In the genomic region with DNA sequence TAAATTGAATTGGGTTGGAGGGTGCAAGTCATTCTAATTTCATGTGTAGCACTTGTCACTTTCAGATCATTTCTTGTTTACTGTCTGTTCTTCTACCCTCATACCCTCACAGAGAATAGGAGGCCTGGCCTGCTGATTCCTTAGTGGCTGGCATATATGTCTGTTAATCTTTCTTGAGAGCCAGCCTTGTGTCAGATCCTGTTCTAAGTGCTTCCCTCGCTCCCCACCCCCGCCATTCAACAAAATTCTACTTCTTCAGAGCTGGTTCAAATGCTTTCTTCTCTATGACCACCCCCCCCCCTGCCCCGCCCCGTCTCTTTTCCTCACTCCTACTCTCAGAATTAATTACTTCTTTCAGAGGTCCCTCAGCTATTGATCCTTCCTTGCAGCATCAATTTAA, we compare ENCODE assay signal across 8 cellular contexts. TPM values are rescaled to one million over a fixed set of nuclear protein-coding genes. Genes with fewer than 3 reads are reported as not detected.
A peak's percentile ranks its signal among the peaks of the same experiment; 100 is the strongest.
DNase-seq lines count a peak whose midpoint lies in the region; ATAC-seq and TF ChIP-seq lines count a peak whose summit lies in the region.
"Had no signal": no experiment of that assay in that cellular context is flagged by ENCODE, and none has a peak within 500 bp of the region (broad histone marks: within the 10 kb centered on the region; RNA-seq: fewer than 3 reads in every experiment).

No MANE protein-coding gene starts in this region.

- H3K4me2 ChIP-seq in neural cell (ENCODE audit: low read length), result no peak overlapping the region

- H3K4me3 ChIP-seq in MG63, result peak overlapping the region; percentile 82
- H3K4me3 ChIP-seq in cardiac fibroblast (replicated peaks in 1 of 2; ENCODE audit: low read depth in 2 of 2, low read length in 2 of 2), result peak overlapping the region in 1 of 2 donors; percentile 76
- H3K4me3 ChIP-seq in neural cell (ENCODE audit: low read length), result peak overlapping the region; percentile 81

- no peak for TF ChIP-seq EP300 in neural cell (conservative IDR thresholded peaks at IDR 0.05; ENCODE audit: poor library complexity, severe bottlenecking)

- TF ChIP-seq RAD21 in neural cell (conservative IDR thresholded peaks at IDR 0.05), result no peak

- no peaks in the 10 kb centered on the region for H4K20me1 ChIP-seq in neural cell (ENCODE audit: insufficient read depth)

- H3K9me3 ChIP-seq in MG63, result no peaks in the 10 kb centered on the region
- H3K9me3 ChIP-seq in neural cell (ENCODE audit: low read length), result no peaks in the 10 kb centered on the region

- no peaks in the 10 kb centered on the region for H3F3A ChIP-seq in neural cell (ENCODE audit: insufficient read depth, low read length, poor library complexity, severe bottlenecking)

- no peak for ATAC-seq in GM18498 (IDR thresholded peaks at IDR 0.05; ENCODE audit: unreplicated experiment)
- no peak for ATAC-seq in activated CD4-positive, CD25-positive, alpha-beta regulatory T cell treated with anti-CD3 and anti-CD28 coated beads, Interleukin-2, amount 50 U/mL, for 24 hours

- peaks cover 33% of the 10 kb centered on the region for H3K79me2 ChIP-seq in neural cell (replicated peaks; ENCODE audit: insufficient read depth, low read length)

- H3K36me3 ChIP-seq in MG63 (0 out of 2 replicates have a peak, but pooled peaks cover 2% of the 10 kb centered on the region), neural cell (ENCODE audit: insufficient read depth, low read length) (no peaks in the 10 kb centered on the region)

- H3K9me2 ChIP-seq in neural cell (ENCODE audit: insufficient read depth, low read length), result no peaks in the 10 kb centered on the region

- H2AFZ ChIP-seq in neural cell (ENCODE audit: low read depth, low read length), result no peak overlapping the region

- peak overlapping the region; percentile 88 for H3K9ac ChIP-seq in neural cell (ENCODE audit: low read length)

- no peak overlapping the region for H3K27ac ChIP-seq in neural cell (ENCODE audit: low read length)

- TF ChIP-seq CTCF in cardiac fibroblast (IDR thresholded peaks at IDR 0.05; ENCODE audit: low read depth, low read length) (no peak), neural cell (IDR thresholded peaks at IDR 0.05; ENCODE audit: poor library complexity, severe bottlenecking) (no peak)

- DNase-seq in ELR (ENCODE audit: low read depth) (peak; percentile 27), MG63 (no peak), cardiac fibroblast (ENCODE audit: low read depth in 2 of 2) (peak; percentile 14 to 27), DMS53 treated with DMSO at 0.1 percent for 48 hours (lab: John Stamatoyannopoulos, UW; ENCODE audit: unreplicated experiment) (no peak)
- DNase-seq: cortex of kidney had no signal

- H3K27me3 ChIP-seq in MG63, result no peaks in the 10 kb centered on the region
- H3K27me3 ChIP-seq in neural cell (ENCODE audit: insufficient read depth, low read depth, low read length), result no peaks in the 10 kb centered on the region

TF ChIP-seq in neural cell, 6 proteins besides CTCF, POLR2A, EP300 and RAD21:
- TF ChIP-seq MXI1 (conservative IDR thresholded peaks at IDR 0.05; ENCODE audit: poor library complexity, severe bottlenecking) (no peak), EZH2 (IDR thresholded peaks at IDR 0.05; ENCODE audit: borderline replicate concordance, insufficient read depth, low read length, poor library complexity, severe bottlenecking) (no peak), POLR2AphosphoS5 (IDR thresholded peaks at IDR 0.05) (no peak), SMC3 (conservative IDR thresholded peaks at IDR 0.05; ENCODE audit: poor library complexity) (no peak), TAF1 (IDR thresholded peaks at IDR 0.05; ENCODE audit: low read depth) (no peak)
- TF ChIP-seq, protein P1, sequence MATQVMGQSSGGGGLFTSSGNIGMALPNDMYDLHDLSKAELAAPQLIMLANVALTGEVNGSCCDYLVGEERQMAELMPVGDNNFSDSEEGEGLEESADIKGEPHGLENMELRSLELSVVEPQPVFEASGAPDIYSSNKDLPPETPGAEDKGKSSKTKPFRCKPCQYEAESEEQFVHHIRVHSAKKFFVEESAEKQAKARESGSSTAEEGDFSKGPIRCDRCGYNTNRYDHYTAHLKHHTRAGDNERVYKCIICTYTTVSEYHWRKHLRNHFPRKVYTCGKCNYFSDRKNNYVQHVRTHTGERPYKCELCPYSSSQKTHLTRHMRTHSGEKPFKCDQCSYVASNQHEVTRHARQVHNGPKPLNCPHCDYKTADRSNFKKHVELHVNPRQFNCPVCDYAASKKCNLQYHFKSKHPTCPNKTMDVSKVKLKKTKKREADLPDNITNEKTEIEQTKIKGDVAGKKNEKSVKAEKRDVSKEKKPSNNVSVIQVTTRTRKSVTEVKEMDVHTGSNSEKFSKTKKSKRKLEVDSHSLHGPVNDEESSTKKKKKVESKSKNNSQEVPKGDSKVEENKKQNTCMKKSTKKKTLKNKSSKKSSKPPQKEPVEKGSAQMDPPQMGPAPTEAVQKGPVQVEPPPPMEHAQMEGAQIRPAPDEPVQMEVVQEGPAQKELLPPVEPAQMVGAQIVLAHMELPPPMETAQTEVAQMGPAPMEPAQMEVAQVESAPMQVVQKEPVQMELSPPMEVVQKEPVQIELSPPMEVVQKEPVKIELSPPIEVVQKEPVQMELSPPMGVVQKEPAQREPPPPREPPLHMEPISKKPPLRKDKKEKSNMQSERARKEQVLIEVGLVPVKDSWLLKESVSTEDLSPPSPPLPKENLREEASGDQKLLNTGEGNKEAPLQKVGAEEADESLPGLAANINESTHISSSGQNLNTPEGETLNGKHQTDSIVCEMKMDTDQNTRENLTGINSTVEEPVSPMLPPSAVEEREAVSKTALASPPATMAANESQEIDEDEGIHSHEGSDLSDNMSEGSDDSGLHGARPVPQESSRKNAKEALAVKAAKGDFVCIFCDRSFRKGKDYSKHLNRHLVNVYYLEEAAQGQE (IDR thresholded peaks at IDR 0.05; ENCODE audit: borderline replicate concordance), result no peak

RNA-seq across cellular contexts. Expression of a gene that starts 1.5 kb away (rescaled TPM):
- 65.3 and 141 TPM in 2 replicates for total RNA-seq in MG63 (2014; rRNA removed; shearing (Covaris generic); ENCODE audit: low replicate concordance)
- 139 and 159 TPM in 2 replicates for polyA plus RNA-seq in neural cell
- polyA minus RNA-seq in neural cell, result 204 and 254 TPM in 2 replicates

RNA-seq across cellular contexts. Expression of a gene that starts 36.4 kb away (rescaled TPM):
- 0.66 and 2.5 TPM in 2 replicates for total RNA-seq in MG63 (2014; rRNA removed; shearing (Covaris generic); ENCODE audit: low replicate concordance)
- 0.24 and 0.28 TPM in 2 replicates for polyA plus RNA-seq in neural cell
- polyA minus RNA-seq in neural cell, result 1.9 and 2.5 TPM in 2 replicates

Comparison
In these comparisons a context has a peak if more than half of its experiments do, and no peak if none do; other contexts are left out.
1. DNase-seq: peak in ELR (single experiment) and cardiac fibroblast (2 of 2); none in MG63 (single experiment) and DMS53 treated with DMSO at 0.1 percent for 48 hours (single experiment).